ENCODE assay signal across 1 cellular context in genomic region chr2:200525882-200526651, GRCh38.
TF ChIP-seq lines count a peak whose summit lies in the region.

A gene with protein sequence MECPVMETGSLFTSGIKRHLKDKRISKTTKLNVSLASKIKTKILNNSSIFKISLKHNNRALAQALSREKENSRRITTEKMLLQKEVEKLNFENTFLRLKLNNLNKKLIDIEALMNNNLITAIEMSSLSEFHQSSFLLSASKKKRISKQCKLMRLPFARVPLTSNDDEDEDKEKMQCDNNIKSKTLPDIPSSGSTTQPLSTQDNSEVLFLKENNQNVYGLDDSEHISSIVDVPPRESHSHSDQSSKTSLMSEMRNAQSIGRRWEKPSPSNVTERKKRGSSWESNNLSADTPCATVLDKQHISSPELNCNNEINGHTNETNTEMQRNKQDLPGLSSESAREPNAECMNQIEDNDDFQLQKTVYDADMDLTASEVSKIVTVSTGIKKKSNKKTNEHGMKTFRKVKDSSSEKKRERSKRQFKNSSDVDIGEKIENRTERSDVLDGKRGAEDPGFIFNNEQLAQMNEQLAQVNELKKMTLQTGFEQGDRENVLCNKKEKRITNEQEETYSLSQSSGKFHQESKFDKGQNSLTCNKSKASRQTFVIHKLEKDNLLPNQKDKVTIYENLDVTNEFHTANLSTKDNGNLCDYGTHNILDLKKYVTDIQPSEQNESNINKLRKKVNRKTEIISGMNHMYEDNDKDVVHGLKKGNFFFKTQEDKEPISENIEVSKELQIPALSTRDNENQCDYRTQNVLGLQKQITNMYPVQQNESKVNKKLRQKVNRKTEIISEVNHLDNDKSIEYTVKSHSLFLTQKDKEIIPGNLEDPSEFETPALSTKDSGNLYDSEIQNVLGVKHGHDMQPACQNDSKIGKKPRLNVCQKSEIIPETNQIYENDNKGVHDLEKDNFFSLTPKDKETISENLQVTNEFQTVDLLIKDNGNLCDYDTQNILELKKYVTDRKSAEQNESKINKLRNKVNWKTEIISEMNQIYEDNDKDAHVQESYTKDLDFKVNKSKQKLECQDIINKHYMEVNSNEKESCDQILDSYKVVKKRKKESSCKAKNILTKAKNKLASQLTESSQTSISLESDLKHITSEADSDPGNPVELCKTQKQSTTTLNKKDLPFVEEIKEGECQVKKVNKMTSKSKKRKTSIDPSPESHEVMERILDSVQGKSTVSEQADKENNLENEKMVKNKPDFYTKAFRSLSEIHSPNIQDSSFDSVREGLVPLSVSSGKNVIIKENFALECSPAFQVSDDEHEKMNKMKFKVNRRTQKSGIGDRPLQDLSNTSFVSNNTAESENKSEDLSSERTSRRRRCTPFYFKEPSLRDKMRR (plus strand): TSS chr2:200526207. CDS start chr2:200532976, 6,769 bp downstream.

TF ChIP-seq in HepG2, 621 proteins besides CTCF, POLR2A, EP300 and RAD21 (continued from another document and continues in another):
- TF ChIP-seq NONO (IDR thresholded peaks at IDR 0.05) (no peak), NONO (CRISPR knock-in tag; conservative IDR thresholded peaks at IDR 0.05) (peak; percentile 80), NFAT5 (CRISPR knock-in tag; IDR thresholded peaks at IDR 0.05) (0 out of 2 replicates have a peak, but pooled peaks have one; percentile 34), ZNF674 (CRISPR knock-in tag; IDR thresholded peaks at IDR 0.05; ENCODE audit: low read depth) (no peak), CCAR2 (optimal IDR thresholded peaks at IDR 0.05; ENCODE audit: low read depth, low read length) (no peak), RARG (CRISPR knock-in tag; IDR thresholded peaks at IDR 0.05; ENCODE audit: low read depth) (no peak), GLI4 (CRISPR knock-in tag; IDR thresholded peaks at IDR 0.05; ENCODE audit: borderline replicate concordance) (no peak), KDM5A (IDR thresholded peaks at IDR 0.05; ENCODE audit: borderline replicate concordance, low read length) (peak; percentile 92), HNRNPK (IDR thresholded peaks at IDR 0.05; ENCODE audit: low read depth, low read length, poor library complexity, severe bottlenecking) (no peak), CENPT (CRISPR knock-in tag; IDR thresholded peaks at IDR 0.05; ENCODE audit: low read depth) (peak; percentile 86), SMAD9 (CRISPR knock-in tag; IDR thresholded peaks at IDR 0.05) (peak; percentile 54; the same call in 1 of the 2 replicates), ZNF619 (CRISPR knock-in tag; IDR thresholded peaks at IDR 0.05) (0 out of 2 replicates have a peak, but pooled peaks have one; percentile 65), ZMYM3 (CRISPR knock-in tag; IDR thresholded peaks at IDR 0.05) (peak; percentile 50; the same call in 1 of the 2 replicates), PITX1 (CRISPR knock-in tag; IDR thresholded peaks at IDR 0.05) (peak; percentile 86), PAXIP1 (CRISPR knock-in tag; conservative IDR thresholded peaks at IDR 0.05) (peak; percentile 54), NFIC (IDR thresholded peaks at IDR 0.05; ENCODE audit: low read length) (no peak), ZNF557 (CRISPR knock-in tag; IDR thresholded peaks at IDR 0.05) (no peak; the same call in 1 of the 2 replicates), ZKSCAN8 (CRISPR knock-in tag; IDR thresholded peaks at IDR 0.05; ENCODE audit: borderline replicate concordance) (peak; percentile 69; the same call in 1 of the 2 replicates), ATF1 (CRISPR knock-in tag; IDR thresholded peaks at IDR 0.05) (peak; percentile 80), THYN1 (CRISPR knock-in tag; IDR thresholded peaks at IDR 0.05; ENCODE audit: borderline replicate concordance, low read depth) (0 out of 2 replicates have a peak, but pooled peaks have one; percentile 35), MAX (IDR thresholded peaks at IDR 0.05) (peak; percentile 87), NPAS2 (CRISPR knock-in tag; IDR thresholded peaks at IDR 0.05; ENCODE audit: borderline replicate concordance) (no peak), ZNF34 (CRISPR knock-in tag; IDR thresholded peaks at IDR 0.05; ENCODE audit: borderline replicate concordance) (peak; percentile 87; the same call in 1 of the 2 replicates), ZNF17 (CRISPR knock-in tag; IDR thresholded peaks at IDR 0.05) (no peak), SAP130 (CRISPR knock-in tag; IDR thresholded peaks at IDR 0.05; ENCODE audit: low read depth) (peak; percentile 100), ZNF713 (CRISPR knock-in tag; IDR thresholded peaks at IDR 0.05) (no peak), PAWR (CRISPR knock-in tag; IDR thresholded peaks at IDR 0.05; ENCODE audit: borderline replicate concordance) (no peak), XRCC5 (optimal IDR thresholded peaks at IDR 0.05; ENCODE audit: low read length) (peak; percentile 80), SMARCC2 (IDR thresholded peaks at IDR 0.05) (no peak), CBX2 (IDR thresholded peaks at IDR 0.05; ENCODE audit: low read depth, low read length) (no peak), CBX2 (CRISPR knock-in tag; IDR thresholded peaks at IDR 0.05; ENCODE audit: low read depth) (no peak), ETV5 (CRISPR knock-in tag; IDR thresholded peaks at IDR 0.05; ENCODE audit: borderline replicate concordance) (peak; percentile 89), ZNF550 (CRISPR knock-in tag; IDR thresholded peaks at IDR 0.05; ENCODE audit: borderline replicate concordance) (0 out of 2 replicates have a peak, but pooled peaks have one; percentile 33), ZNF326 (CRISPR knock-in tag; IDR thresholded peaks at IDR 0.05; ENCODE audit: borderline replicate concordance) (no peak), HNRNPH1 (optimal IDR thresholded peaks at IDR 0.05; ENCODE audit: low read depth, low read length) (no peak), TOPORS (CRISPR knock-in tag; IDR thresholded peaks at IDR 0.05) (peak; percentile 96; the same call in 1 of the 2 replicates), SMARCE1 (IDR thresholded peaks at IDR 0.05; ENCODE audit: borderline replicate concordance) (no peak)
- TF ChIP-seq, protein P1, sequence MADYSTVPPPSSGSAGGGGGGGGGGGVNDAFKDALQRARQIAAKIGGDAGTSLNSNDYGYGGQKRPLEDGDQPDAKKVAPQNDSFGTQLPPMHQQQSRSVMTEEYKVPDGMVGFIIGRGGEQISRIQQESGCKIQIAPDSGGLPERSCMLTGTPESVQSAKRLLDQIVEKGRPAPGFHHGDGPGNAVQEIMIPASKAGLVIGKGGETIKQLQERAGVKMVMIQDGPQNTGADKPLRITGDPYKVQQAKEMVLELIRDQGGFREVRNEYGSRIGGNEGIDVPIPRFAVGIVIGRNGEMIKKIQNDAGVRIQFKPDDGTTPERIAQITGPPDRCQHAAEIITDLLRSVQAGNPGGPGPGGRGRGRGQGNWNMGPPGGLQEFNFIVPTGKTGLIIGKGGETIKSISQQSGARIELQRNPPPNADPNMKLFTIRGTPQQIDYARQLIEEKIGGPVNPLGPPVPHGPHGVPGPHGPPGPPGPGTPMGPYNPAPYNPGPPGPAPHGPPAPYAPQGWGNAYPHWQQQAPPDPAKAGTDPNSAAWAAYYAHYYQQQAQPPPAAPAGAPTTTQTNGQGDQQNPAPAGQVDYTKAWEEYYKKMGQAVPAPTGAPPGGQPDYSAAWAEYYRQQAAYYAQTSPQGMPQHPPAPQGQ (CRISPR knock-in tag; IDR thresholded peaks at IDR 0.05; ENCODE audit: borderline replicate concordance) = no peak
- TF ChIP-seq, protein P2, sequence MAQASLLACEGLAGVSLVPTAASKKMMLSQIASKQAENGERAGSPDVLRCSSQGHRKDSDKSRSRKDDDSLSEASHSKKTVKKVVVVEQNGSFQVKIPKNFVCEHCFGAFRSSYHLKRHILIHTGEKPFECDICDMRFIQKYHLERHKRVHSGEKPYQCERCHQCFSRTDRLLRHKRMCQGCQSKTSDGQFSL (CRISPR knock-in tag; IDR thresholded peaks at IDR 0.05) = peak; percentile 96
- TF ChIP-seq, protein P3, sequence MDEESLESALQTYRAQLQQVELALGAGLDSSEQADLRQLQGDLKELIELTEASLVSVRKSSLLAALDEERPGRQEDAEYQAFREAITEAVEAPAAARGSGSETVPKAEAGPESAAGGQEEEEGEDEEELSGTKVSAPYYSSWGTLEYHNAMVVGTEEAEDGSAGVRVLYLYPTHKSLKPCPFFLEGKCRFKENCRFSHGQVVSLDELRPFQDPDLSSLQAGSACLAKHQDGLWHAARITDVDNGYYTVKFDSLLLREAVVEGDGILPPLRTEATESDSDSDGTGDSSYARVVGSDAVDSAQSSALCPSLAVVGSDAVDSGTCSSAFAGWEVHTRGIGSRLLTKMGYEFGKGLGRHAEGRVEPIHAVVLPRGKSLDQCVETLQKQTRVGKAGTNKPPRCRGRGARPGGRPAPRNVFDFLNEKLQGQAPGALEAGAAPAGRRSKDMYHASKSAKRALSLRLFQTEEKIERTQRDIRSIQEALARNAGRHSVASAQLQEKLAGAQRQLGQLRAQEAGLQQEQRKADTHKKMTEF (CRISPR knock-in tag; IDR thresholded peaks at IDR 0.05) = peak; percentile 90
- TF ChIP-seq, protein P4, sequence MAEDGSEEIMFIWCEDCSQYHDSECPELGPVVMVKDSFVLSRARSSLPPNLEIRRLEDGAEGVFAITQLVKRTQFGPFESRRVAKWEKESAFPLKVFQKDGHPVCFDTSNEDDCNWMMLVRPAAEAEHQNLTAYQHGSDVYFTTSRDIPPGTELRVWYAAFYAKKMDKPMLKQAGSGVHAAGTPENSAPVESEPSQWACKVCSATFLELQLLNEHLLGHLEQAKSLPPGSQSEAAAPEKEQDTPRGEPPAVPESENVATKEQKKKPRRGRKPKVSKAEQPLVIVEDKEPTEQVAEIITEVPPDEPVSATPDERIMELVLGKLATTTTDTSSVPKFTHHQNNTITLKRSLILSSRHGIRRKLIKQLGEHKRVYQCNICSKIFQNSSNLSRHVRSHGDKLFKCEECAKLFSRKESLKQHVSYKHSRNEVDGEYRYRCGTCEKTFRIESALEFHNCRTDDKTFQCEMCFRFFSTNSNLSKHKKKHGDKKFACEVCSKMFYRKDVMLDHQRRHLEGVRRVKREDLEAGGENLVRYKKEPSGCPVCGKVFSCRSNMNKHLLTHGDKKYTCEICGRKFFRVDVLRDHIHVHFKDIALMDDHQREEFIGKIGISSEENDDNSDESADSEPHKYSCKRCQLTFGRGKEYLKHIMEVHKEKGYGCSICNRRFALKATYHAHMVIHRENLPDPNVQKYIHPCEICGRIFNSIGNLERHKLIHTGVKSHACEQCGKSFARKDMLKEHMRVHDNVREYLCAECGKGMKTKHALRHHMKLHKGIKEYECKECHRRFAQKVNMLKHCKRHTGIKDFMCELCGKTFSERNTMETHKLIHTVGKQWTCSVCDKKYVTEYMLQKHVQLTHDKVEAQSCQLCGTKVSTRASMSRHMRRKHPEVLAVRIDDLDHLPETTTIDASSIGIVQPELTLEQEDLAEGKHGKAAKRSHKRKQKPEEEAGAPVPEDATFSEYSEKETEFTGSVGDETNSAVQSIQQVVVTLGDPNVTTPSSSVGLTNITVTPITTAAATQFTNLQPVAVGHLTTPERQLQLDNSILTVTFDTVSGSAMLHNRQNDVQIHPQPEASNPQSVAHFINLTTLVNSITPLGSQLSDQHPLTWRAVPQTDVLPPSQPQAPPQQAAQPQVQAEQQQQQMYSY (CRISPR knock-in tag; IDR thresholded peaks at IDR 0.05) = no peak
